19 cellular contexts compared by ENCODE assay signal in the genomic region with DNA sequence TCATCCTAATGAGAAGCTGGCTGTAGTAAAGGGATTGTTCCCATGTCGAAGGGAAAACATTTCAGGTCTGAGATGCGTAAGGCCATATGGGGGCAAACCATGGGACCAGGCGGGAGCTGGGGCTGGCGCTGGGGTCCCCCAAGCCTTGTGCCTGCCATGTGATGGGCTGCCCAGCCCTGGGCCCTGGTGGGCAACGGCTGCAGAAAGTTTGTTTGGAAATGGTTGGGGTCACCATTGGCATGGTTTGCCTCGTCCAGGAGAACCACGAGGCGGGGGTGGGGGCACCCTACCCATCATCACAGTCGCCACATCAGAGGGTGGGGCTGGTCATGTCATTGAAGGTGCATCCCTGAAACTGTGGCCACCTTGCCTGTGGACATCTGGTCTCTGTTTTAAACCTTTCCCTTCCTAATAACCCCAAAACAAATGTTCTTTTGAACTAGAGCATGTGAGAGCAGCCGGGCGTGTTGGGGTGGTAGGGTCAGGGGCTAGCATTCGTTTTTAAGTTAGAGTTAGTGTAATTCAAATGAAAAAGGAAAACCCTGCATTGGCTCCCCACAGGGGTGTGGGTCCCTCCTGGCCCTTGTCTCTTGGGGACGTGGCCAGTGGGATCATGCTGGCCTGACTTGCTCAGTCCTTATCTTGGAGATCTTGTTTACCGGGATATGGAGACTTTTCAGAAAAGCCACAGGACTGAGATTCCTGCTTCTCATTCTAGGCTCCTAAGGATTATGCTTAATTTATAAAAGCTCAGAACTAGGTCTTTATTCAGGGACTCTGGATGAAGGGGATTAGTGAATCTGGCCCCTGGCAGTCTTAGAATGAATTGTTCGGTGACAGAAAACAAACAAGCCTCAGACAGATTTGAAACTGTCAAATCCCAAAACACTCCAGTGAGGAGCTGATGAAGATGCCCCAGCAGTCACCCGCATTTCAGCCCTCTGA.
"Had no signal": no experiment of that assay in that cellular context is flagged by ENCODE, and none has a peak within 500 bp of the region (broad histone marks: within the 10 kb centered on the region; RNA-seq: fewer than 3 reads in every experiment).

No MANE protein-coding gene starts in this region.

- H3K4me1 Mint-ChIP-seq: activated B cell treated with CpG ODN at 0.5 μM for 24 hours, natural killer cell, T-helper 17 cell had no signal

- H3K4me3 Mint-ChIP-seq: activated B cell treated with CpG ODN at 0.5 μM for 24 hours; activated CD8-positive, alpha-beta T cell treated with anti-CD3 and anti-CD28 coated beads, Interleukin-2, amount 10 ng/mL, durations not matched to agents 7 days and 5 days; natural killer cell; T-helper 17 cell had no signal

- H3K4me3 ChIP-seq: breast epithelium, dorsolateral prefrontal cortex, hepatocyte, psoas muscle, thoracic aorta had no signal

- H3K79me2 ChIP-seq: hepatocyte had no signal

- H3K36me3 ChIP-seq: breast epithelium, thoracic aorta had no signal

- H3K27ac ChIP-seq: breast epithelium, hepatocyte, psoas muscle, thoracic aorta had no signal

- H3K9me3 Mint-ChIP-seq: activated B cell treated with CpG ODN at 0.5 μM for 24 hours, natural killer cell had no signal

- DNase-seq: activated B cell treated with CpG ODN at 0.5 μM for 24 hours; activated CD4-positive, alpha-beta T cell treated with anti-CD3 and anti-CD28 coated beads for 48 hours; activated CD8-positive, alpha-beta memory T cell treated with anti-CD3 and anti-CD28 coated beads, Interleukin-2, amount 50 U/mL, for 48 hours; activated CD8-positive, alpha-beta T cell treated with anti-CD3 and anti-CD28 coated beads, Interleukin-2, amount 10 ng/mL, durations not matched to agents 7 days and 5 days; activated naive CD4-positive, alpha-beta T cell; anterior cingulate cortex; islet precursor cell; mesenchymal stem cell; natural killer cell; stimulated activated CD4-positive, alpha-beta T cell treated with anti-CD3 and anti-CD28 coated beads, Interleukin-12 subunit alpha, Interleukin-12 subunit beta, amount 100 ng/mL, for 4 hours; stimulated activated CD4-positive, alpha-beta T cell treated with anti-CD3 and anti-CD28 coated beads, Interleukin-2, amount 100 ng/mL, for 24 hours had no signal

- H3K36me3 Mint-ChIP-seq: natural killer cell had no signal

- H3K4me2 ChIP-seq: hepatocyte had no signal

- H3K4me1 ChIP-seq: breast epithelium, psoas muscle had no signal

- H3K9me3 ChIP-seq: breast epithelium, psoas muscle, thoracic aorta had no signal

- H3K27ac Mint-ChIP-seq: activated B cell treated with CpG ODN at 0.5 μM for 24 hours; activated CD8-positive, alpha-beta T cell treated with anti-CD3 and anti-CD28 coated beads, Interleukin-2, amount 10 ng/mL, durations not matched to agents 7 days and 5 days; natural killer cell; T-helper 17 cell had no signal

- H3K27me3 Mint-ChIP-seq: activated B cell treated with CpG ODN at 0.5 μM for 24 hours had no signal

- H3K27me3 ChIP-seq: breast epithelium, dorsolateral prefrontal cortex, hepatocyte had no signal

- ATAC-seq: activated CD8-positive, alpha-beta T cell treated with anti-CD3 and anti-CD28 coated beads, Interleukin-2, amount 10 ng/mL, durations not matched to agents 7 days and 5 days; esophagus mucosa; left lobe of liver; natural killer cell; psoas muscle; T-helper 17 cell had no signal
